In genomic region chr22:50270302-50271010, GRCh38 we compare ENCODE assay signal across 9 cellular contexts. TPM values are rescaled to one million over a fixed set of nuclear protein-coding genes. Genes with fewer than 3 reads are reported as not detected.
A peak's percentile ranks its signal among the peaks of the same experiment; 100 is the strongest.
DNase-seq lines count a peak whose midpoint lies in the region; ATAC-seq, FAIRE-seq and TF ChIP-seq lines count a peak whose summit lies in the region.
"Had no signal": no experiment of that assay in that cellular context is flagged by ENCODE, and none has a peak within 500 bp of the region (broad histone marks: within the 10 kb centered on the region; RNA-seq: fewer than 3 reads in every experiment).

MAPK11 (minus strand) TSS chr22:50270380; CDS start chr22:50270292, 88 bp downstream.

- H3K4me3 ChIP-seq in ascending aorta = peak within 1 kb of the TSS; percentile 49 to 66

- peak; percentile 38 for ATAC-seq in sciatic nerve

- peaks cover 19% of the 10 kb centered on the region for H3K27me3 Mint-ChIP-seq in T-helper 2 cell treated with Interferon-gamma antibody and Interleukin-4, amounts not matched to agents 5 μg/mL and 100 μg/mL, for 36 hours (ENCODE audit: low read depth)

- no peaks in the 10 kb centered on the region for H3K36me3 Mint-ChIP-seq in T-helper 2 cell treated with Interferon-gamma antibody and Interleukin-4, amounts not matched to agents 5 μg/mL and 100 μg/mL, for 36 hours (ENCODE audit: low read depth)

- H3K4me3 Mint-ChIP-seq in T-helper 2 cell treated with Interferon-gamma antibody and Interleukin-4, amounts not matched to agents 5 μg/mL and 100 μg/mL, for 36 hours = peak within 1 kb of the TSS; percentile 71

- peaks cover 7 to 8% of the 10 kb centered on the region in 2 donors for H3K36me3 ChIP-seq in ascending aorta

- H3K9me3 Mint-ChIP-seq in T-helper 2 cell treated with Interferon-gamma antibody and Interleukin-4, amounts not matched to agents 5 μg/mL and 100 μg/mL, for 36 hours = no peaks in the 10 kb centered on the region

- H3K9me3 ChIP-seq in ascending aorta = no peaks in the 10 kb centered on the region

- H3K27ac ChIP-seq in ascending aorta = peak within 1 kb of the TSS; percentile 42 to 51

- no peak within 1 kb of the TSS for H3K27ac Mint-ChIP-seq in T-helper 2 cell treated with Interferon-gamma antibody and Interleukin-4, amounts not matched to agents 5 μg/mL and 100 μg/mL, for 36 hours

- no peaks in the 10 kb centered on the region for H3K27me3 ChIP-seq in ascending aorta

- intact Hi-C loops in ascending aorta (cut with DNase I) = loop anchor here (2.0 kb wide), 1 partner anchor 18 kb away; no protein-coding TSS in a partner anchor
- intact Hi-C loops in sciatic nerve (cut with DNase I) = no loop called here

- H3K4me1 ChIP-seq in ascending aorta = peaks cover 15 to 34% of the 10 kb centered on the region in 2 donors

- DNase-seq in Daoy (ENCODE audit: low read depth) = peak; percentile 71
- DNase-seq in HK-2 (ENCODE audit: unreplicated experiment) = peak; percentile 76
- peak; percentile 79 for DNase-seq in T-helper 2 cell treated with Interferon-gamma antibody and Interleukin-4, amounts not matched to agents 5 μg/mL and 100 μg/mL, for 36 hours (ENCODE audit: low spot score)
- DNase-seq in ascending aorta (ENCODE audit: low spot score in 2 of 2) = peak in 1 of 2 donors; percentile 84
- DNase-seq in hypothalamus (lab: John Stamatoyannopoulos, UW) = peak in 27 of 51 donors; percentile 20 to 71 (median 43)
- DNase-seq in sciatic nerve (ENCODE audit: low spot score) = peak; percentile 84
- DNase-seq in HPDE6-E6E7 (ENCODE audit: extremely low spot score) = no peak
- no peak for DNase-seq in HTR-8/SVneo (ENCODE audit: insufficient read length, low spot score)

- peaks cover 5% of the 10 kb centered on the region for H3K4me1 Mint-ChIP-seq in T-helper 2 cell treated with Interferon-gamma antibody and Interleukin-4, amounts not matched to agents 5 μg/mL and 100 μg/mL, for 36 hours (ENCODE audit: low read depth)

- no peak for FAIRE-seq in HTR-8/SVneo (lab: Jason Lieb, UNC)
- FAIRE-seq: endometrium had no signal

- TF ChIP-seq CTCF in ascending aorta (IDR thresholded peaks at IDR 0.05) = no peak

RNA-seq across cellular contexts. Expression of gene MAPK11, which starts in this region (rescaled TPM):
- 1.3 and 4.8 TPM in 2 replicates for total RNA-seq in Daoy (2014; rRNA removed; shearing (Covaris generic))
- total RNA-seq in ascending aorta = 117 TPM
- total RNA-seq in sciatic nerve = 20.4 TPM

Comparison
In these comparisons a context has a peak if more than half of its experiments do, and no peak if none do; other contexts are left out.
1. DNase-seq: peak in Daoy (single experiment), HK-2 (single experiment), T-helper 2 cell treated with Interferon-gamma antibody and Interleukin-4, amounts not matched to agents 5 μg/mL and 100 μg/mL, for 36 hours (single experiment), hypothalamus (27 of 51) and sciatic nerve (single experiment); none in HPDE6-E6E7 (single experiment) and HTR-8/SVneo (single experiment).